In the genomic region with DNA sequence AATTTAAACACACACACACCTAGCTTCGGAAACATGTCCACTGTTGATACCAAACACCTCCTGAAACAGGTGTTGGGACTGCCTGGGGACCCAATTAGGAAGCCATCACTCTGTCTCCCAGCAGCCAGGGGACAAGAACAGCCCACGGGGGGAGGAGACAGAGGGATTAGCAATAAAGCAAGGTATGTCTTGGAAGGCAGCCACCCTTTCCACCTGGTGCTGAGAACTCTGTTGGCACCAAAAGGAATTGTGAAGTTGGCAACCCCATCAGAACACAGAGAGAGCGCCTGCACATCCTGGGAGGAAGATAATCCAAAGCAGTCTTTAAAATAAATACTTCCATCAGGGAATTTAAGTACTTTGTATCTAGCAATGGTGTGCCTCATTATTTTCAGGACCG, we compare ENCODE assay signal across 17 cellular contexts.
DNase-seq lines count a peak whose midpoint lies in the region; ATAC-seq lines count a peak whose summit lies in the region.
"Had no signal": no experiment of that assay in that cellular context is flagged by ENCODE, and none has a peak within 500 bp of the region (broad histone marks: within the 10 kb centered on the region; RNA-seq: fewer than 3 reads in every experiment).

No MANE protein-coding gene starts in this region.

- peak; percentile 78 for ATAC-seq in left colon
- no peak for ATAC-seq in GM21737 (IDR thresholded peaks at IDR 0.05; ENCODE audit: unreplicated experiment)
- ATAC-seq: HCT116, PC-3 had no signal

- H4K20me1 ChIP-seq in BLaER1, result no peaks in the 10 kb centered on the region

- peak; percentile 24 for DNase-seq in G401 (ENCODE audit: low spot score)
- DNase-seq in NCI-H524 treated with DMSO at 0.1 percent for 48 hours (lab: John Stamatoyannopoulos, UW), result peak; percentile 18
- DNase-seq in left colon, result peak in 1 of 2 donors; percentile 39
- DNase-seq in medulla oblongata (ENCODE audit: extremely low spot score), result no peak
- no peak for DNase-seq in NCI-H526 treated with DMSO at 0.1 percent for 48 hours (lab: John Stamatoyannopoulos, UW)
- DNase-seq: CD4-positive, CD25-positive, alpha-beta regulatory T cell; DMS53; IMR-90; Karpas-422; NCI-H1417 treated with DMSO at 0.1 percent for 48 hours; NCI-H226; NCI-H69; PC-3; SJCRH30 had no signal

- H3K4me1 ChIP-seq in BLaER1, result peaks cover 48% of the 10 kb centered on the region
- H3K4me1 ChIP-seq: SJCRH30 had no signal

- H3K27ac ChIP-seq in BLaER1, result no peak overlapping the region
- H3K27ac ChIP-seq: SJCRH30 had no signal

- no peaks in the 10 kb centered on the region for H3K36me3 ChIP-seq in BLaER1
- H3K36me3 ChIP-seq: SJCRH30 had no signal

- H3K9me3 ChIP-seq in BLaER1, result no peaks in the 10 kb centered on the region
- H3K9me3 ChIP-seq: SJCRH30 had no signal

- H3K4me3 ChIP-seq in BLaER1, result no peak overlapping the region
- H3K4me3 ChIP-seq: SJCRH30 had no signal

- peaks cover 4% of the 10 kb centered on the region; the same call in 1 of the 2 replicates for H3K27me3 ChIP-seq in BLaER1
- H3K27me3 ChIP-seq: SJCRH30 had no signal

- H3K4me2 ChIP-seq in BLaER1, result peak overlapping the region; percentile 87

- in situ Hi-C loops in G401 (cut with HindIII; ENCODE audit: low sequenced_read_pairs), result no loop called here

- intact Hi-C loops in left colon (cut with DNase I, micrococcal nuclease), result no loop called here

- no peak overlapping the region for H3K9ac ChIP-seq in BLaER1

Comparison
In these comparisons a context has a peak if more than half of its experiments do, and no peak if none do; other contexts are left out.
1. DNase-seq: peak in G401 (single experiment) and NCI-H524 treated with DMSO at 0.1 percent for 48 hours (single experiment); none in medulla oblongata (single experiment) and NCI-H526 treated with DMSO at 0.1 percent for 48 hours (single experiment).